ENCODE assay signal across 24 cellular contexts in the genomic region with DNA sequence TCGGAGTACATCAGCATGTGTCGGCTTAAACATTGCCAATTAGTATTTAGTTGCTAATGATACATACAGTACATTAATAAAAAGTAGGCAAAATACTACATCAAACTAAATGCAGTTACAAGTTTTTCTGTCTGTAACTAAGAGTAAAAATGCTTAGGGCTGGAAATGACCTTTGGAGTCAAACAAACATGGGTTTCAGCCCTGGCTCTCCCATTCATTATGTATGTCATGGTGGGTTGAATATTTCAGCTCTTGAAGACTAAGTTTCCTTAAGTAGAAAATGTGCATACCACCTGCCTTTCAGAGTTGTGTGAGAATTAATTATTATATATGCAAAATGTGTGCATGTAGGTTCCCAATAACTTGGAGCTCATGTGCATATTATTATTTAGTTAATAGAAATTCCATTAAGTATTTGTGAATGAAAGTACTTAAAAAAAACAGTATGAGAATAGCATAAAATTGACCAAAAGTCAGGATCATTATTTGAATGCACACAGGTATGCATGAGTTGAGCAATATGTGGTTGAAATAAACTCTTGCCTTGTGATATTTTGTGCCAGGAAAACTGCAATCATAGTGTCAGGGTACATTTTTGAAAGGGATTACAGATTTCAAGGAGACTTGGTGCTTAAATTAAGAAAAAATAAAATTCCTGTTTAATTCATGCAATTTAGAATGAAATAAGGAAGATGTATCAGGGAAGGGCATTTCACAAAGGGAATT.
"Had no signal": no experiment of that assay in that cellular context is flagged by ENCODE, and none has a peak within 500 bp of the region (broad histone marks: within the 10 kb centered on the region; RNA-seq: fewer than 3 reads in every experiment).

No MANE protein-coding gene starts in this region.

- FAIRE-seq: keratinocyte, urothelium cell line had no signal

- H3K9me3 ChIP-seq: esophagus muscularis mucosa, left ventricle myocardium inferior, lower lobe of right lung, ovary, thoracic aorta, tibial nerve, upper lobe of left lung had no signal

- DNase-seq: dermis blood vessel endothelial cell; effector memory CD4-positive, alpha-beta T cell; foreskin keratinocyte; left ventricle myocardium inferior; lower lobe of right lung; natural killer cell; occipital lobe; ovary; posterior cingulate gyrus; stimulated activated CD4-positive, alpha-beta T cell treated with anti-CD3 and anti-CD28 coated beads, Interleukin-2, amount 100 ng/mL, for 24 hours; stimulated activated CD4-positive, alpha-beta T cell treated with anti-CD3 and anti-CD28 coated beads, Interleukin-4, amount 100 ng/mL, for 24 hours; stimulated activated naive CD4-positive, alpha-beta T cell treated with Interleukin-2 at 50 U/mL for 16 hours; substantia nigra; upper lobe of left lung had no signal

- H3K4me3 Mint-ChIP-seq: central memory CD8-positive, alpha-beta T cell; natural killer cell; stimulated activated effector memory CD8-positive, alpha-beta T cell treated with anti-CD3 and anti-CD28 coated beads, Interleukin-12 subunit alpha, Interleukin-12 subunit beta, amount 100 ng/mL, for 72 hours had no signal

- H3K4me2 ChIP-seq: smooth muscle cell had no signal

- H3K27ac Mint-ChIP-seq: natural killer cell; stimulated activated effector memory CD8-positive, alpha-beta T cell treated with anti-CD3 and anti-CD28 coated beads, Interleukin-12 subunit alpha, Interleukin-12 subunit beta, amount 100 ng/mL, for 72 hours had no signal

- H3K27me3 Mint-ChIP-seq: central memory CD8-positive, alpha-beta T cell had no signal

- H3K36me3 ChIP-seq: esophagus muscularis mucosa, left ventricle myocardium inferior, lower lobe of right lung, ovary, thoracic aorta, tibial nerve, upper lobe of left lung had no signal

- H3K36me3 Mint-ChIP-seq: natural killer cell; stimulated activated effector memory CD8-positive, alpha-beta T cell treated with anti-CD3 and anti-CD28 coated beads, Interleukin-12 subunit alpha, Interleukin-12 subunit beta, amount 100 ng/mL, for 72 hours had no signal

- ATAC-seq: foreskin keratinocyte; lower lobe of right lung; natural killer cell; sciatic nerve; stimulated activated effector memory CD8-positive, alpha-beta T cell treated with anti-CD3 and anti-CD28 coated beads, Interleukin-12 subunit alpha, Interleukin-12 subunit beta, amount 100 ng/mL, for 72 hours had no signal

- H3K4me1 Mint-ChIP-seq: central memory CD8-positive, alpha-beta T cell; natural killer cell; stimulated activated effector memory CD8-positive, alpha-beta T cell treated with anti-CD3 and anti-CD28 coated beads, Interleukin-12 subunit alpha, Interleukin-12 subunit beta, amount 100 ng/mL, for 72 hours had no signal

- H3K27me3 ChIP-seq: esophagus muscularis mucosa, foreskin keratinocyte, ovary, tibial nerve, upper lobe of left lung had no signal

- H3K4me3 ChIP-seq: coronary artery, esophagus muscularis mucosa, left ventricle myocardium inferior, lower lobe of right lung, ovary, smooth muscle cell, thoracic aorta, tibial nerve, upper lobe of left lung had no signal

- H3K4me1 ChIP-seq: esophagus muscularis mucosa, foreskin keratinocyte, left ventricle myocardium inferior, lower lobe of right lung, tibial nerve, upper lobe of left lung had no signal

- H3K27ac ChIP-seq: coronary artery, esophagus muscularis mucosa, foreskin keratinocyte, left ventricle myocardium inferior, lower lobe of right lung, ovary, thoracic aorta, tibial nerve, upper lobe of left lung had no signal
